In the genomic region with DNA sequence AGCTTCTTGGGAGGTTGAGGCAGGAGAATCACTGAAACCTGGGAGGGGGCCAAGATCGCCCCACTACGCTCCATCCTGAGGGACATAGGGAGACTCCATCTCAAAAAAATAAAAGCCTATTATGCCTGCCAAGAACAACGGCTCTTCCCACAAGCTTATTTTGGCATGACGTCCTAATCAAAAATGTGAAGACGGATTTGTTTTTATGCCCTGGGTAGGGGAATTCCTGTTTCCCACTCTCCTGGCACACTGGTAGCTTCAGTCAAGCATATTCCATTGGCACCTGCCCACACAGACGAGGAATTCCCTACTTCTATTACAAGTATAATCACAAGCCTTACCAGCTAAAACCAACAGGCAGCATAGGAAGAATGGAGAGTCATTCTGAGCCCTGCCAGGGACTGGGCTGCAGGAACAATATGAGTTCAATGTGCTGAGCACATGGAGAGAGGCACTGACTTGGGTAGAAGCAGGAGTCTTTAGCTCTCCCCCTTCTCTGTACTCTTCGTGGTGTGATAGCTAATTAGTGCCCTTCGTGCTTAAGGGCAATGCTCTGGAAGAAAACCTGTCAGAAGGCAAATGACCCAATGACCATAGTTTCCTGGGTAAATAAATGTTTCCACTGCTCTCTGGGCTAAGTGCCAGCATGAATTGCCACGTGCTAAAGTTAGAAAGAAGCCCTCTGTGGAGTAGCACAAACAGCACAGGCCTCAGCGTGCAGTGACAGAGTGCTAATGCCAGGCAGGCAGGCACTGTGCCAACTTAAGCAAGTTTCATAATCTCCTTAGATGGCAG, we compare ENCODE assay signal across 9 cellular contexts.
A peak's percentile ranks its signal among the peaks of the same experiment; 100 is the strongest.
DNase-seq lines count a peak whose midpoint lies in the region; ATAC-seq lines count a peak whose summit lies in the region.
"Had no signal": no experiment of that assay in that cellular context is flagged by ENCODE, and none has a peak within 500 bp of the region (broad histone marks: within the 10 kb centered on the region; RNA-seq: fewer than 3 reads in every experiment).

No MANE protein-coding gene starts in this region.

- DNase-seq in SKM-1 treated with dmso at 0.1 percent for 144 hours (lab: John Stamatoyannopoulos, UW; ENCODE audit: unreplicated experiment) (peak; percentile 14), SKM-1 (lab: John Stamatoyannopoulos, UW; ENCODE audit: unreplicated experiment) (no peak), T1000 (lab: John Stamatoyannopoulos, UW) (peak; percentile 41), head of caudate nucleus (peak; percentile 5 to 74 (median 42)), HAP-1 (ENCODE audit: low spot score in 2 of 2) (no peak), NCI-H187 treated with DMSO at 0.1 percent for 48 hours (lab: John Stamatoyannopoulos, UW) (no peak)
- DNase-seq: activated B cell treated with CpG ODN at 0.5 μM for 24 hours had no signal

- no peak overlapping the region for H3K4me3 ChIP-seq in rectal smooth muscle tissue (ENCODE audit: low read length)
- H3K4me3 ChIP-seq in HAP-1: no peak overlapping the region

- no peak overlapping the region for H3K9ac ChIP-seq in rectal smooth muscle tissue (ENCODE audit: low read length)

- H3K9me3 ChIP-seq in HAP-1: no peaks in the 10 kb centered on the region

- in situ Hi-C loops in HAP-1 (cut with MboI; ENCODE audit: low sequenced_read_pairs): loop anchor here (10.0 kb wide), 1 partner anchor 445 kb away; no protein-coding TSS in a partner anchor

- H3K27me3 ChIP-seq in rectal smooth muscle tissue (ENCODE audit: control insufficient read depth, insufficient read depth, low read length) (no peaks in the 10 kb centered on the region), HAP-1 (ENCODE audit: low read depth) (no peaks in the 10 kb centered on the region)

- peak overlapping the region; percentile 62 for H3K27ac ChIP-seq in rectal smooth muscle tissue (ENCODE audit: low read depth, low read length)

- no peak for ATAC-seq in HG03025 (IDR thresholded peaks at IDR 0.05; ENCODE audit: low FRiP score, unreplicated experiment)

- H3K4me1 ChIP-seq in rectal smooth muscle tissue (ENCODE audit: control insufficient read depth, insufficient read depth, low read length) (peaks cover 5% of the 10 kb centered on the region), HAP-1 (no peaks in the 10 kb centered on the region)

- H3K36me3 ChIP-seq in rectal smooth muscle tissue (ENCODE audit: control insufficient read depth, insufficient read depth, low read length) (no peaks in the 10 kb centered on the region), HAP-1 (replicated peaks) (no peaks in the 10 kb centered on the region)

- intact Hi-C loops in head of caudate nucleus (cut with DNase I): no loop called here

Comparison
In these comparisons a context has a peak if more than half of its experiments do, and no peak if none do; other contexts are left out.
1. DNase-seq: peak in SKM-1 treated with dmso at 0.1 percent for 144 hours (single experiment), T1000 (single experiment) and head of caudate nucleus (42 of 42); none in SKM-1 (single experiment), HAP-1 (0 of 2) and NCI-H187 treated with DMSO at 0.1 percent for 48 hours (single experiment).